Comparison of ENCODE assay signal across 1 cellular context in the genomic region with DNA sequence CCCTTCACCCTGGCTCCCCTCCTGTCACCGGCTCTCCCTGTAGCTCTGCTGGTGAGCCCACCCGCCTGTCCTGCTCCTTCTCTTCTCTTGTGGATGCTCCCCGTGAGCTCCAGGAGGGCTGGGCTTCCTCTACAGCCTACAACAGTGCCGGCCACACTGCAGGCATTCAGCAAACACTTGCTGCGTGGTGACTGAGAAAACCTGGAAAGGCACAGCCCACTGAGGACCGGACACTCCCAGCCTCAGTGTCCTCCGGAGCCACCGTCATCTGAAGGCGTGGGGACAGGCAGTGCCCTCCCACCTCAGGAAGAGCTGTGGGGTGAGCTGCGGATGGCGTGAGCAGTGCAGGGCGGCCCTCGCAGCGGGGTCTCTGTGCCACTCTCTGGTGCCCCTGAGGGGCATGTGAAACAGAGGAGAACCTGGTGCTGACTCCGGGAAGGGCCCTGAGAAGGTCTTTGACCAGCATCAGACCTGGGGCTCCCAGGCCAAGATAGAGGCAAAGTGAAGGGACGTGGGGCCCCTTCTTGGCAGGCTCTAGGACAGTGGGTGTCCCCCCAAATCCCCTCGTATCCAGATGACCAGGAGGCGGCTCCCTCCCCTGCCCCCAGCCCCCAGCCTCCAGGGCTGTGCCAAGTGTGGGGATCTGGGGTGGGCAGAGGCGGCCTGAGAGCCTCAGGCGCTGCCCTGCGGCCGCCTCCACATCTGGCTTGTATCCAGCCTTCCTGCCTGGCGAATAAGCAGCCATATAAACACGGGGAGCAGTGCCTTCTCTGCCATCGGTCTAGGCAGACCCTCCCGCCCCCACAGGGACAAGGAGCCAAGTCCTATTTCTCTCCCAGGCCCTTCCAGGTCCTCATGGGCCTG.
A peak's percentile ranks its signal among the peaks of the same experiment; 100 is the strongest.
TF ChIP-seq lines count a peak whose summit lies in the region.

No MANE protein-coding gene starts in this region.

TF ChIP-seq in HepG2, 621 proteins besides CTCF, POLR2A, EP300 and RAD21:
- no peak for TF ChIP-seq IRF2 (CRISPR knock-in tag; IDR thresholded peaks at IDR 0.05)
- TF ChIP-seq, protein P1, sequence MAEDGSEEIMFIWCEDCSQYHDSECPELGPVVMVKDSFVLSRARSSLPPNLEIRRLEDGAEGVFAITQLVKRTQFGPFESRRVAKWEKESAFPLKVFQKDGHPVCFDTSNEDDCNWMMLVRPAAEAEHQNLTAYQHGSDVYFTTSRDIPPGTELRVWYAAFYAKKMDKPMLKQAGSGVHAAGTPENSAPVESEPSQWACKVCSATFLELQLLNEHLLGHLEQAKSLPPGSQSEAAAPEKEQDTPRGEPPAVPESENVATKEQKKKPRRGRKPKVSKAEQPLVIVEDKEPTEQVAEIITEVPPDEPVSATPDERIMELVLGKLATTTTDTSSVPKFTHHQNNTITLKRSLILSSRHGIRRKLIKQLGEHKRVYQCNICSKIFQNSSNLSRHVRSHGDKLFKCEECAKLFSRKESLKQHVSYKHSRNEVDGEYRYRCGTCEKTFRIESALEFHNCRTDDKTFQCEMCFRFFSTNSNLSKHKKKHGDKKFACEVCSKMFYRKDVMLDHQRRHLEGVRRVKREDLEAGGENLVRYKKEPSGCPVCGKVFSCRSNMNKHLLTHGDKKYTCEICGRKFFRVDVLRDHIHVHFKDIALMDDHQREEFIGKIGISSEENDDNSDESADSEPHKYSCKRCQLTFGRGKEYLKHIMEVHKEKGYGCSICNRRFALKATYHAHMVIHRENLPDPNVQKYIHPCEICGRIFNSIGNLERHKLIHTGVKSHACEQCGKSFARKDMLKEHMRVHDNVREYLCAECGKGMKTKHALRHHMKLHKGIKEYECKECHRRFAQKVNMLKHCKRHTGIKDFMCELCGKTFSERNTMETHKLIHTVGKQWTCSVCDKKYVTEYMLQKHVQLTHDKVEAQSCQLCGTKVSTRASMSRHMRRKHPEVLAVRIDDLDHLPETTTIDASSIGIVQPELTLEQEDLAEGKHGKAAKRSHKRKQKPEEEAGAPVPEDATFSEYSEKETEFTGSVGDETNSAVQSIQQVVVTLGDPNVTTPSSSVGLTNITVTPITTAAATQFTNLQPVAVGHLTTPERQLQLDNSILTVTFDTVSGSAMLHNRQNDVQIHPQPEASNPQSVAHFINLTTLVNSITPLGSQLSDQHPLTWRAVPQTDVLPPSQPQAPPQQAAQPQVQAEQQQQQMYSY (CRISPR knock-in tag; IDR thresholded peaks at IDR 0.05), result peak; percentile 88
- TF ChIP-seq ZSCAN29 (CRISPR knock-in tag; conservative IDR thresholded peaks at IDR 0.05), result no peak
- TF ChIP-seq, protein P2, sequence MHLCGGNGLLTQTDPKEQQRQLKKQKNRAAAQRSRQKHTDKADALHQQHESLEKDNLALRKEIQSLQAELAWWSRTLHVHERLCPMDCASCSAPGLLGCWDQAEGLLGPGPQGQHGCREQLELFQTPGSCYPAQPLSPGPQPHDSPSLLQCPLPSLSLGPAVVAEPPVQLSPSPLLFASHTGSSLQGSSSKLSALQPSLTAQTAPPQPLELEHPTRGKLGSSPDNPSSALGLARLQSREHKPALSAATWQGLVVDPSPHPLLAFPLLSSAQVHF (CRISPR knock-in tag; IDR thresholded peaks at IDR 0.05), result no peak
- 0 out of 2 replicates have a peak, but pooled peaks have one; percentile 16 for TF ChIP-seq EZH2 (conservative IDR thresholded peaks at IDR 0.05; ENCODE audit: low read depth, low read length)
